Comparison of ENCODE assay signal across 11 cellular contexts in genomic region chr16:66156538-66156937, GRCh38.
"Had no signal": no experiment of that assay in that cellular context is flagged by ENCODE, and none has a peak within 500 bp of the region (broad histone marks: within the 10 kb centered on the region; RNA-seq: fewer than 3 reads in every experiment).

No MANE protein-coding gene starts in this region.

- H3K4me3 ChIP-seq: GM23248, HAP-1 had no signal

- H3K27ac ChIP-seq: GM23248, HL-60, KMS-11 had no signal

- H3K9ac ChIP-seq: GM23248, KMS-11 had no signal

- ATAC-seq: HCT116 had no signal

- DNase-seq: GM23248, GOT3, H7, HFFc6, Karpas-422, KBM-7 had no signal

- FAIRE-seq: HTR-8/SVneo had no signal

- H2AFZ ChIP-seq: GM23248 had no signal

- H3K4me2 ChIP-seq: KMS-11 had no signal

- H3K9me3 ChIP-seq: HAP-1 had no signal

- H3K36me3 ChIP-seq: HAP-1 had no signal

- H3K4me1 ChIP-seq: HAP-1 had no signal
